ENCODE assay signal across 1 cellular context in genomic region chr20:5161536-5162164, GRCh38.
TF ChIP-seq lines count a peak whose summit lies in the region.

No MANE protein-coding gene starts in this region.

TF ChIP-seq in HepG2, 621 proteins besides CTCF, POLR2A, EP300 and RAD21:
- TF ChIP-seq ZNF143 (CRISPR knock-in tag; IDR thresholded peaks at IDR 0.05) (no peak), ZNF674 (CRISPR knock-in tag; IDR thresholded peaks at IDR 0.05; ENCODE audit: low read depth) (no peak), ZNF180 (CRISPR knock-in tag; IDR thresholded peaks at IDR 0.05; ENCODE audit: borderline replicate concordance, low read depth) (no peak), GTF2F1 (IDR thresholded peaks at IDR 0.05; ENCODE audit: low read length) (no peak), GZF1 (CRISPR knock-in tag; IDR thresholded peaks at IDR 0.05) (peak; percentile 96), HOXA5 (CRISPR knock-in tag; IDR thresholded peaks at IDR 0.05) (no peak)
